Comparison of ENCODE assay signal across 1 cellular context in the genomic region with DNA sequence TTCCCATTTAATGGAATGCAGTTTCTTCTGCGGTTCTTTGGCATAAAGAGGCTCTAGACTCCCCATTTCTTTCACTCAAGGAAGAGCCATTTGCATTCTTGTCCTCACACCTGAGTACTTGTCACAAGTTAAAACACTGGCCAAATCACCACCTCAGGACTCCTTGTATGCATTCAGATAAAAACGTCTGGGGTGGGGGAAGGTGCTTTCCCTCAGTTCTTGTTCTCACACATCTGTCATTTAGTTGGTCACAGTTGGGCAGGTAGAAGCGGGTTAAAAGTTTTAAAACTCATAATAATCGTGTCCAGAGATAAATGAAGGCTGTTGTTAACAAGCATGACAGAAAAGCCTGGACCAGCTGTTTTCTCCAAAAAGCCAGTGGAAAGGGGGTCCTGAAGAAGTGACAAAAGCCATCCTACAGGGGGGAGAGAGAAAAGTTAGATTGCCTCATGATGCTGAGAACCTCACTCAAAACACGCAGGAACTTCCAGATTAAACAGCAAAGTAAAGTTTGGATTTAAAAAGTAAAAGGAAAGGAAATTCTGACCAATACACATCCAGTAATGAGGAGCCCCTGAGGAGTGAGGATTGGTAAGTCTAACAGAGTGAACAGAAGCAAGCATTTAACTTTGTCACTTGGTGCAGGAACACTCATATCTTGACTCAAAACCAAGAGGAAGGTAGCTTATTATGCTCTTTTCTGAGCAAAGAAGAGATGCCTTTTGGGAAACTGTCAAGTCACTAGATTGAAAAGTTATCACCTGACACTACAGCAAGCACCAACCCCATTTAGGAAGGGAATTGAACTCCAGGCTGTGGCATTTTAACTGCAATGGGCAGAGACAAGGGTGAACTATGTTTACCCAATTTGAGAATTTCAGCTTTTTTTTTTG.
TF ChIP-seq lines count a peak whose summit lies in the region.

No MANE protein-coding gene starts in this region.

TF ChIP-seq in GM12878, 131 proteins besides CTCF, POLR2A, EP300 and RAD21 (continued from another document):
- TF ChIP-seq ETV6 (conservative IDR thresholded peaks at IDR 0.05 in 1 of 2, IDR thresholded peaks at IDR 0.05 in 1 of 2; ENCODE audit: borderline replicate concordance in 1 of 2, low read depth in 1 of 2) (0 out of 4 replicates have a peak, but pooled peaks of 1 of the 2 experiments have one; percentile 14), RAD51 (IDR thresholded peaks at IDR 0.05) (peak; percentile 63), RUNX3 (IDR thresholded peaks at IDR 0.05; ENCODE audit: low read length) (peak; percentile 62), TCF12 (IDR thresholded peaks at IDR 0.05; ENCODE audit: low read depth, low read length) (peak; percentile 45; the same call in 1 of the 2 replicates), SP1 (IDR thresholded peaks at IDR 0.05; ENCODE audit: low read depth, low read length) (no peak), SMARCA5 (IDR thresholded peaks at IDR 0.05) (0 out of 2 replicates have a peak, but pooled peaks have one; percentile 65), IKZF2 (IDR thresholded peaks at IDR 0.05) (peak; percentile 59 to 67; a peak in 3 of 4 replicates), PAX5 (IDR thresholded peaks at IDR 0.05; ENCODE audit: borderline replicate concordance, low read depth, low read length) (peak; percentile 94), GABPA (IDR thresholded peaks at IDR 0.05; ENCODE audit: low read depth) (no peak), DPF2 (IDR thresholded peaks at IDR 0.05) (peak; percentile 91), IRF4 (IDR thresholded peaks at IDR 0.05; ENCODE audit: low read depth, low read length) (peak; percentile 89; the same call in 1 of the 2 replicates), NFIC (IDR thresholded peaks at IDR 0.05; ENCODE audit: low read depth, low read length) (peak; percentile 90)
- TF ChIP-seq, protein P1, sequence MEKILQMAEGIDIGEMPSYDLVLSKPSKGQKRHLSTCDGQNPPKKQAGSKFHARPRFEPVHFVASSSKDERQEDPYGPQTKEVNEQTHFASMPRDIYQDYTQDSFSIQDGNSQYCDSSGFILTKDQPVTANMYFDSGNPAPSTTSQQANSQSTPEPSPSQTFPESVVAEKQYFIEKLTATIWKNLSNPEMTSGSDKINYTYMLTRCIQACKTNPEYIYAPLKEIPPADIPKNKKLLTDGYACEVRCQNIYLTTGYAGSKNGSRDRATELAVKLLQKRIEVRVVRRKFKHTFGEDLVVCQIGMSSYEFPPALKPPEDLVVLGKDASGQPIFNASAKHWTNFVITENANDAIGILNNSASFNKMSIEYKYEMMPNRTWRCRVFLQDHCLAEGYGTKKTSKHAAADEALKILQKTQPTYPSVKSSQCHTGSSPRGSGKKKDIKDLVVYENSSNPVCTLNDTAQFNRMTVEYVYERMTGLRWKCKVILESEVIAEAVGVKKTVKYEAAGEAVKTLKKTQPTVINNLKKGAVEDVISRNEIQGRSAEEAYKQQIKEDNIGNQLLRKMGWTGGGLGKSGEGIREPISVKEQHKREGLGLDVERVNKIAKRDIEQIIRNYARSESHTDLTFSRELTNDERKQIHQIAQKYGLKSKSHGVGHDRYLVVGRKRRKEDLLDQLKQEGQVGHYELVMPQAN (conservative IDR thresholded peaks at IDR 0.05): peak; percentile 52; the same call in 1 of the 2 replicates
- TF ChIP-seq, protein P2, sequence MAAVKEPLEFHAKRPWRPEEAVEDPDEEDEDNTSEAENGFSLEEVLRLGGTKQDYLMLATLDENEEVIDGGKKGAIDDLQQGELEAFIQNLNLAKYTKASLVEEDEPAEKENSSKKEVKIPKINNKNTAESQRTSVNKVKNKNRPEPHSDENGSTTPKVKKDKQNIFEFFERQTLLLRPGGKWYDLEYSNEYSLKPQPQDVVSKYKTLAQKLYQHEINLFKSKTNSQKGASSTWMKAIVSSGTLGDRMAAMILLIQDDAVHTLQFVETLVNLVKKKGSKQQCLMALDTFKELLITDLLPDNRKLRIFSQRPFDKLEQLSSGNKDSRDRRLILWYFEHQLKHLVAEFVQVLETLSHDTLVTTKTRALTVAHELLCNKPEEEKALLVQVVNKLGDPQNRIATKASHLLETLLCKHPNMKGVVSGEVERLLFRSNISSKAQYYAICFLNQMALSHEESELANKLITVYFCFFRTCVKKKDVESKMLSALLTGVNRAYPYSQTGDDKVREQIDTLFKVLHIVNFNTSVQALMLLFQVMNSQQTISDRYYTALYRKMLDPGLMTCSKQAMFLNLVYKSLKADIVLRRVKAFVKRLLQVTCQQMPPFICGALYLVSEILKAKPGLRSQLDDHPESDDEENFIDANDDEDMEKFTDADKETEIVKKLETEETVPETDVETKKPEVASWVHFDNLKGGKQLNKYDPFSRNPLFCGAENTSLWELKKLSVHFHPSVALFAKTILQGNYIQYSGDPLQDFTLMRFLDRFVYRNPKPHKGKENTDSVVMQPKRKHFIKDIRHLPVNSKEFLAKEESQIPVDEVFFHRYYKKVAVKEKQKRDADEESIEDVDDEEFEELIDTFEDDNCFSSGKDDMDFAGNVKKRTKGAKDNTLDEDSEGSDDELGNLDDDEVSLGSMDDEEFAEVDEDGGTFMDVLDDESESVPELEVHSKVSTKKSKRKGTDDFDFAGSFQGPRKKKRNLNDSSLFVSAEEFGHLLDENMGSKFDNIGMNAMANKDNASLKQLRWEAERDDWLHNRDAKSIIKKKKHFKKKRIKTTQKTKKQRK (IDR thresholded peaks at IDR 0.05; ENCODE audit: low read depth, low read length): 0 out of 2 replicates have a peak, but pooled peaks have one; percentile 7
- TF ChIP-seq, protein P3, sequence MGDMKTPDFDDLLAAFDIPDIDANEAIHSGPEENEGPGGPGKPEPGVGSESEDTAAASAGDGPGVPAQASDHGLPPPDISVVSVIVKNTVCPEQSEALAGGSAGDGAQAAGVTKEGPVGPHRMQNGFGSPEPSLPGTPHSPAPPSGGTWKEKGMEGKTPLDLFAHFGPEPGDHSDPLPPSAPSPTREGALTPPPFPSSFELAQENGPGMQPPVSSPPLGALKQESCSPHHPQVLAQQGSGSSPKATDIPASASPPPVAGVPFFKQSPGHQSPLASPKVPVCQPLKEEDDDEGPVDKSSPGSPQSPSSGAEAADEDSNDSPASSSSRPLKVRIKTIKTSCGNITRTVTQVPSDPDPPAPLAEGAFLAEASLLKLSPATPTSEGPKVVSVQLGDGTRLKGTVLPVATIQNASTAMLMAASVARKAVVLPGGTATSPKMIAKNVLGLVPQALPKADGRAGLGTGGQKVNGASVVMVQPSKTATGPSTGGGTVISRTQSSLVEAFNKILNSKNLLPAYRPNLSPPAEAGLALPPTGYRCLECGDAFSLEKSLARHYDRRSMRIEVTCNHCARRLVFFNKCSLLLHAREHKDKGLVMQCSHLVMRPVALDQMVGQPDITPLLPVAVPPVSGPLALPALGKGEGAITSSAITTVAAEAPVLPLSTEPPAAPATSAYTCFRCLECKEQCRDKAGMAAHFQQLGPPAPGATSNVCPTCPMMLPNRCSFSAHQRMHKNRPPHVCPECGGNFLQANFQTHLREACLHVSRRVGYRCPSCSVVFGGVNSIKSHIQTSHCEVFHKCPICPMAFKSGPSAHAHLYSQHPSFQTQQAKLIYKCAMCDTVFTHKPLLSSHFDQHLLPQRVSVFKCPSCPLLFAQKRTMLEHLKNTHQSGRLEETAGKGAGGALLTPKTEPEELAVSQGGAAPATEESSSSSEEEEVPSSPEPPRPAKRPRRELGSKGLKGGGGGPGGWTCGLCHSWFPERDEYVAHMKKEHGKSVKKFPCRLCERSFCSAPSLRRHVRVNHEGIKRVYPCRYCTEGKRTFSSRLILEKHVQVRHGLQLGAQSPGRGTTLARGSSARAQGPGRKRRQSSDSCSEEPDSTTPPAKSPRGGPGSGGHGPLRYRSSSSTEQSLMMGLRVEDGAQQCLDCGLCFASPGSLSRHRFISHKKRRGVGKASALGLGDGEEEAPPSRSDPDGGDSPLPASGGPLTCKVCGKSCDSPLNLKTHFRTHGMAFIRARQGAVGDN (IDR thresholded peaks at IDR 0.05): peak; percentile 86
